8 cellular contexts compared by ENCODE assay signal in genomic region chr2:29238497-29238896, GRCh38.
A peak's percentile ranks its signal among the peaks of the same experiment; 100 is the strongest.
DNase-seq lines count a peak whose midpoint lies in the region; ATAC-seq and TF ChIP-seq lines count a peak whose summit lies in the region.

No MANE protein-coding gene starts in this region.

- H3K4me3 ChIP-seq in LNCaP clone FGC (ENCODE audit: low read depth, low read length) (no peak overlapping the region), cardiac fibroblast (replicated peaks in 1 of 2; ENCODE audit: low read depth in 2 of 2, low read length in 2 of 2) (no peak overlapping the region), tibial nerve (no peak overlapping the region)

- TF ChIP-seq EP300 in tibial nerve (IDR thresholded peaks at IDR 0.05) = no peak

- WGBS in tibial nerve, 2 donors = 74 to 81% methylated on average over 7 of the region's 7 CpGs

- DNase-seq in activated T-cell treated with anti-CD3 and anti-CD28 coated beads, Interleukin-2, amount 50 U/mL, for 48 hours = peak; percentile 30 to 37
- no peak for DNase-seq in activated T-cell treated with anti-CD3 and anti-CD28 coated beads, Interleukin-2, amount 50 U/mL, for 1 hour
- DNase-seq in LNCaP clone FGC (ENCODE audit: low read depth) (no peak), cardiac fibroblast (ENCODE audit: low read depth in 2 of 2) (peak; percentile 33 to 55), renal cortical epithelial cell (ENCODE audit: low read depth) (peak; percentile 3), tibial nerve (ENCODE audit: low spot score in 2 of 2) (no peak), T-helper 17 cell (no peak)

- no peaks in the 10 kb centered on the region for H3K36me3 ChIP-seq in tibial nerve

- no peak for TF ChIP-seq POLR2A in tibial nerve (IDR thresholded peaks at IDR 0.05)

- H3K27ac Mint-ChIP-seq in T-helper 17 cell = no peak overlapping the region

- ATAC-seq in HG03025 (IDR thresholded peaks at IDR 0.05; ENCODE audit: low FRiP score, unreplicated experiment) (no peak), T-helper 17 cell (no peak)

- peaks cover 11% of the 10 kb centered on the region for H3K36me3 Mint-ChIP-seq in T-helper 17 cell (ENCODE audit: low read depth)

- TF ChIP-seq CTCF in LNCaP clone FGC (IDR thresholded peaks at IDR 0.05; ENCODE audit: control insufficient read depth, extremely low read depth, insufficient read depth) = peak; percentile 76
- peak; percentile 97 for TF ChIP-seq CTCF in cardiac fibroblast (IDR thresholded peaks at IDR 0.05; ENCODE audit: low read depth, low read length)
- TF ChIP-seq CTCF in tibial nerve (IDR thresholded peaks at IDR 0.05) = peak in 1 of 5 experiments; percentile 15

- H3K27me3 Mint-ChIP-seq in T-helper 17 cell = peaks cover 57% of the 10 kb centered on the region

- no peak overlapping the region for H3K27ac ChIP-seq in tibial nerve

- H3K9me3 ChIP-seq in tibial nerve (no peaks in the 10 kb centered on the region), T-helper 17 cell (ENCODE audit: control insufficient read depth, low read length, poor library complexity, severe bottlenecking) (no peaks in the 10 kb centered on the region)

- H3K4me1 Mint-ChIP-seq in T-helper 17 cell = peaks cover 6% of the 10 kb centered on the region

- no peaks in the 10 kb centered on the region for H3K27me3 ChIP-seq in tibial nerve

- H3K4me3 Mint-ChIP-seq in T-helper 17 cell = no peak overlapping the region

- H3K4me1 ChIP-seq in tibial nerve = no peaks in the 10 kb centered on the region

Comparison
In these comparisons a context has a peak if more than half of its experiments do, and no peak if none do; other contexts are left out.
1. DNase-seq: peak in activated T-cell treated with anti-CD3 and anti-CD28 coated beads, Interleukin-2, amount 50 U/mL, for 48 hours (2 of 2), cardiac fibroblast (2 of 2) and renal cortical epithelial cell (single experiment); none in activated T-cell treated with anti-CD3 and anti-CD28 coated beads, Interleukin-2, amount 50 U/mL, for 1 hour (single experiment), LNCaP clone FGC (single experiment), tibial nerve (0 of 2) and T-helper 17 cell (0 of 3).